In the genomic region with DNA sequence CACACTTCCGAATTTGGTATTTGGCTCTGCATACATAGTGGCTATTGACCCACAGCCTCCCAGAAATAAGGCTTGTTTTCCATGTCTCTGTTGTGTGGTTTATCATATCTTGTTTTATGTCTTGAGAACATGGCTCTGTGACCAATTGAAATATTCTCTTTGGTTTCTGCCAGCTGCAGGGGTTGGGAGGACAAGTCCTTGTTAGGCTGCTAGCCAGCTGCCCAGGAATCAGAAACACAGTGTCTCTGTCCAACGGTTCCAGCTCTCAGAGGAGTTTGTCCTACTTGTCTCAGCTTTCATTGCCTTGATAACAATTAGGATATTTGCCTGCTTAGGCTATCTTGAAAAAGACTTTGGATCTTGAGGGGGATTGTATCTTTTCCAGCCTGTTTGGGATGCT, we compare ENCODE assay signal across 14 cellular contexts. TPM values are rescaled to one million over a fixed set of nuclear protein-coding genes. Genes with fewer than 3 reads are reported as not detected.
DNase-seq lines count a peak whose midpoint lies in the region; ATAC-seq and TF ChIP-seq lines count a peak whose summit lies in the region.
"Had no signal": no experiment of that assay in that cellular context is flagged by ENCODE, and none has a peak within 500 bp of the region (broad histone marks: within the 10 kb centered on the region; RNA-seq: fewer than 3 reads in every experiment).

No MANE protein-coding gene starts in this region.

- H3K27me3 ChIP-seq in PC-9 (ENCODE audit: insufficient read depth, low read depth) (no peaks in the 10 kb centered on the region), testis (no peaks in the 10 kb centered on the region)

- no peaks in the 10 kb centered on the region for H3K9me2 ChIP-seq in PC-9 (ENCODE audit: insufficient read depth)

- TF ChIP-seq POLR2A in testis (IDR thresholded peaks at IDR 0.05), result no peak

- H3K4me1 Mint-ChIP-seq in dendritic cell treated with granulocyte-macrophage colony-stimulating factor and Interleukin-4, amounts not matched to agents 40 ng/mL and 50 ng/mL, for 4 days (ENCODE audit: low read depth), result peaks cover 24% of the 10 kb centered on the region

- H3K4me2 ChIP-seq in PC-9, result no peak overlapping the region

- H3K27me3 Mint-ChIP-seq in dendritic cell treated with granulocyte-macrophage colony-stimulating factor and Interleukin-4, amounts not matched to agents 40 ng/mL and 50 ng/mL, for 4 days, result peaks cover 14% of the 10 kb centered on the region

- H3K27ac ChIP-seq in PC-9, result peak overlapping the region; percentile 61; the same call in 1 of the 2 replicates
- H3K27ac ChIP-seq in testis, result peak overlapping the region; percentile 60 to 68

- no peaks in the 10 kb centered on the region for H3K36me3 Mint-ChIP-seq in dendritic cell treated with granulocyte-macrophage colony-stimulating factor and Interleukin-4, amounts not matched to agents 40 ng/mL and 50 ng/mL, for 4 days (ENCODE audit: low read depth)
- H3K36me3 Mint-ChIP-seq: naive B cell had no signal

- H3K9me3 ChIP-seq in PC-9 (ENCODE audit: insufficient read depth, low read depth) (no peaks in the 10 kb centered on the region), testis (no peaks in the 10 kb centered on the region)

- H3K4me1 ChIP-seq in PC-9 (replicated peaks; ENCODE audit: insufficient read depth) (peaks cover 18% of the 10 kb centered on the region), testis (peaks cover 29% of the 10 kb centered on the region)

- no peak overlapping the region for H2AFZ ChIP-seq in PC-9

- BruUV-seq in PC-9 (replicated peaks; lab: Mats Ljungman, UMichigan), result no TSS peak

- H3K79me2 ChIP-seq in PC-9 (ENCODE audit: low read depth), result no peaks in the 10 kb centered on the region

- 20 to 32% methylated on average over 2 of the region's 2 CpGs for WGBS in testis, 2 donors

- peaks cover 19% of the 10 kb centered on the region for H3F3A ChIP-seq in PC-9 (ENCODE audit: insufficient read depth, low read depth)

- CTCF ChIA-PET in PC-9 (lab: Charles Lee), result no interaction called here

- no peak overlapping the region for H3K4me3 ChIP-seq in PC-9
- H3K4me3 ChIP-seq in testis, result no peak overlapping the region

- no peaks in the 10 kb centered on the region for H3K9me3 Mint-ChIP-seq in dendritic cell treated with granulocyte-macrophage colony-stimulating factor and Interleukin-4, amounts not matched to agents 40 ng/mL and 50 ng/mL, for 4 days
- H3K9me3 Mint-ChIP-seq: activated CD4-positive, alpha-beta memory T cell treated with anti-CD3 and anti-CD28 coated beads, Interleukin-2, amount 10 ng/mL, durations not matched to agents 7 days and 5 days; naive B cell had no signal

- TF ChIP-seq CTCF in PC-9 (conservative IDR thresholded peaks at IDR 0.05), result no peak
- no peak for TF ChIP-seq CTCF in testis (IDR thresholded peaks at IDR 0.05)

- peak overlapping the region; percentile 53 for H3K27ac Mint-ChIP-seq in dendritic cell treated with granulocyte-macrophage colony-stimulating factor and Interleukin-4, amounts not matched to agents 40 ng/mL and 50 ng/mL, for 4 days
- H3K27ac Mint-ChIP-seq: activated CD4-positive, alpha-beta memory T cell treated with anti-CD3 and anti-CD28 coated beads, Interleukin-2, amount 10 ng/mL, durations not matched to agents 7 days and 5 days; naive B cell had no signal

- DNase-seq in PC-9, result no peak
- no peak for DNase-seq in left lobe of liver (ENCODE audit: low spot score)
- DNase-seq in testis, result peak; percentile 85
- no peak for DNase-seq in COLO668 (lab: John Stamatoyannopoulos, UW; ENCODE audit: unreplicated experiment)
- DNase-seq: activated CD4-positive, alpha-beta memory T cell treated with anti-CD3 and anti-CD28 coated beads, Interleukin-2, amount 10 ng/mL, durations not matched to agents 7 days and 5 days; activated gamma-delta T cell; naive B cell; NCI-H1694; NCI-H526; SHP77 had no signal

- H4K20me1 ChIP-seq in PC-9 (ENCODE audit: insufficient read depth), result no peaks in the 10 kb centered on the region

- H3K4me3 Mint-ChIP-seq in dendritic cell treated with granulocyte-macrophage colony-stimulating factor and Interleukin-4, amounts not matched to agents 40 ng/mL and 50 ng/mL, for 4 days, result no peak overlapping the region
- H3K4me3 Mint-ChIP-seq: activated CD4-positive, alpha-beta memory T cell treated with anti-CD3 and anti-CD28 coated beads, Interleukin-2, amount 10 ng/mL, durations not matched to agents 7 days and 5 days; naive B cell had no signal

- ATAC-seq in left lobe of liver (peak; percentile 30), HG02840 (IDR thresholded peaks at IDR 0.05; ENCODE audit: low FRiP score, unreplicated experiment) (no peak), HG03039 (IDR thresholded peaks at IDR 0.05; ENCODE audit: unreplicated experiment) (no peak)

- no peaks in the 10 kb centered on the region for H3K36me3 ChIP-seq in PC-9 (ENCODE audit: low read depth)
- no peaks in the 10 kb centered on the region for H3K36me3 ChIP-seq in testis (ENCODE audit: low read depth, missing control alignments)

- intact Hi-C loops in PC-9 (cut with micrococcal nuclease; ENCODE audit: unreplicated experiment), result no loop called here
- intact Hi-C loops in dendritic cell treated with granulocyte-macrophage colony-stimulating factor and Interleukin-4, amounts not matched to agents 40 ng/mL and 50 ng/mL, for 4 days (cut with micrococcal nuclease), result no loop called here
- intact Hi-C loops in testis (cut with DNase I; ENCODE audit: low total_unique reads), result no loop called here

- POLR2A ChIA-PET in PC-9 (lab: Charles Lee; ENCODE audit: unreplicated experiment), result no interaction called here

RNA-seq across cellular contexts. Expression of gene SLC7A4, which starts 6.0 kb away (rescaled TPM):
- total RNA-seq in PC-9 (2021) (not detected in 2 replicates), left lobe of liver (0.23 TPM), testis (10 to 100 TPM; 60.3 to 64.8 TPM)
- polyA plus RNA-seq in testis (ENCODE audit: insufficient read depth, low read depth, low replicate concordance), result 54.8 TPM
- total RNA-seq: activated CD4-positive, alpha-beta memory T cell treated with anti-CD3 and anti-CD28 coated beads, Interleukin-2, amount 10 ng/mL, durations not matched to agents 7 days and 5 days had no signal

RNA-seq across cellular contexts. Expression of gene LRRC74B, which starts 7.3 kb away (rescaled TPM):
- total RNA-seq in PC-9 (2021) (0.25 TPM in 1 of 2 replicates, not detected in the other), left lobe of liver (not detected), testis (1 to 10 TPM; 3.0 to 5.4 TPM)
- 8.7 TPM for polyA plus RNA-seq in testis (ENCODE audit: insufficient read depth, low read depth, low replicate concordance)
- total RNA-seq: activated CD4-positive, alpha-beta memory T cell treated with anti-CD3 and anti-CD28 coated beads, Interleukin-2, amount 10 ng/mL, durations not matched to agents 7 days and 5 days; subcutaneous adipose tissue had no signal

RNA-seq across cellular contexts. Expression of gene P2RX6, which starts 23.4 kb away (rescaled TPM):
- total RNA-seq in PC-9 (2021) (2.4 and 2.7 TPM in 2 replicates), left lobe of liver (0.28 TPM), testis (10 to 100 TPM in 1 of 2 donors, 1 to 10 TPM in 1; 7.0 to 24.0 TPM)
- polyA plus RNA-seq in testis (ENCODE audit: insufficient read depth, low read depth, low replicate concordance), result 5.2 TPM

RNA-seq across cellular contexts. Expression of gene THAP7, which starts 36.5 kb away (rescaled TPM):
- total RNA-seq in PC-9 (2021) (16.4 and 17.0 TPM in 2 replicates), left lobe of liver (16.9 TPM), testis (10 to 100 TPM; 75.8 to 96.5 TPM)
- polyA plus RNA-seq in testis (ENCODE audit: insufficient read depth, low read depth, low replicate concordance), result 60.6 TPM

RNA-seq across cellular contexts. Expression of gene LZTR1, which starts 56.3 kb away (rescaled TPM):
- total RNA-seq in PC-9 (2021), result 23.2 and 23.4 TPM in 2 replicates
- 36.7 TPM for total RNA-seq in left lobe of liver
- total RNA-seq in testis, result 10 to 100 TPM; 61.5 to 61.6 TPM
- polyA plus RNA-seq in testis (ENCODE audit: insufficient read depth, low read depth, low replicate concordance), result 32.4 TPM

Comparison
In these comparisons a context has a peak if more than half of its experiments do, and no peak if none do; other contexts are left out.
1. RNA of gene SLC7A4, which starts 6.0 kb away (total RNA-seq): 60.3 to 64.8 TPM in testis; 0.23 TPM in left lobe of liver (single experiment) and not detected in PC-9; every median in the first group is over 10 times any median in the second.